ENCODE assay signal across 1 cellular context in genomic region chr20:62121776-62122658, GRCh38.
TF ChIP-seq lines count a peak whose summit lies in the region.

LSM14B (plus strand) TSS chr20:62122475; CDS start chr20:62122667, 192 bp downstream.

TF ChIP-seq in HepG2, 621 proteins besides CTCF, POLR2A, EP300 and RAD21 (continued from another document and continues in another):
- TF ChIP-seq HOXA9 (CRISPR knock-in tag; IDR thresholded peaks at IDR 0.05; ENCODE audit: borderline replicate concordance): peak; percentile 93; the same call in 1 of the 2 replicates
- TF ChIP-seq KDM5B (CRISPR knock-in tag; IDR thresholded peaks at IDR 0.05; ENCODE audit: borderline replicate concordance): peak; percentile 32; the same call in 1 of the 2 replicates
- no peak; the same call in 1 of the 2 replicates for TF ChIP-seq IRF1 (CRISPR knock-in tag; IDR thresholded peaks at IDR 0.05; ENCODE audit: low read depth)
- TF ChIP-seq E2F1 (CRISPR knock-in tag; IDR thresholded peaks at IDR 0.05): peak; percentile 26; the same call in 1 of the 2 replicates
- 0 out of 2 replicates have a peak, but pooled peaks have one; percentile 25 for TF ChIP-seq ZNF230 (CRISPR knock-in tag; IDR thresholded peaks at IDR 0.05)
- peak; percentile 90 for TF ChIP-seq E2F5 (CRISPR knock-in tag; conservative IDR thresholded peaks at IDR 0.05)
- TF ChIP-seq ZBTB46 (CRISPR knock-in tag; IDR thresholded peaks at IDR 0.05; ENCODE audit: borderline replicate concordance): peak; percentile 73; the same call in 1 of the 2 replicates
- peak; percentile 22; the same call in 1 of the 2 replicates for TF ChIP-seq IKZF5 (CRISPR knock-in tag; IDR thresholded peaks at IDR 0.05)
- TF ChIP-seq CREB1 (IDR thresholded peaks at IDR 0.05): peak; percentile 65; the same call in 1 of the 2 replicates
- no peak for TF ChIP-seq CREB1 (CRISPR knock-in tag; IDR thresholded peaks at IDR 0.05)
- TF ChIP-seq TOPORS (CRISPR knock-in tag; IDR thresholded peaks at IDR 0.05): peak; percentile 65
- peak; percentile 97; the same call in 1 of the 2 replicates for TF ChIP-seq CCDC6 (CRISPR knock-in tag; IDR thresholded peaks at IDR 0.05)
- TF ChIP-seq ZXDC (CRISPR knock-in tag; IDR thresholded peaks at IDR 0.05): 0 out of 2 replicates have a peak, but pooled peaks have one; percentile 35
- no peak for TF ChIP-seq RARG (CRISPR knock-in tag; IDR thresholded peaks at IDR 0.05; ENCODE audit: low read depth)
- TF ChIP-seq MEIS2 (CRISPR knock-in tag; IDR thresholded peaks at IDR 0.05): peak; percentile 65; the same call in 1 of the 2 replicates
- TF ChIP-seq ZBTB26 (CRISPR knock-in tag; IDR thresholded peaks at IDR 0.05; ENCODE audit: borderline replicate concordance): no peak
- TF ChIP-seq SETDB1 (CRISPR knock-in tag; IDR thresholded peaks at IDR 0.05; ENCODE audit: borderline replicate concordance): no peak
- TF ChIP-seq IRF9 (CRISPR knock-in tag; IDR thresholded peaks at IDR 0.05; ENCODE audit: borderline replicate concordance): 0 out of 2 replicates have a peak, but pooled peaks have one; percentile 17
- TF ChIP-seq THYN1 (CRISPR knock-in tag; IDR thresholded peaks at IDR 0.05; ENCODE audit: borderline replicate concordance, low read depth): no peak
- no peak for TF ChIP-seq ZNF274 (CRISPR knock-in tag; IDR thresholded peaks at IDR 0.05)
- TF ChIP-seq SKI (IDR thresholded peaks at IDR 0.05; ENCODE audit: partially characterized antibody): peak; percentile 77
- TF ChIP-seq ZNF7 (CRISPR knock-in tag; IDR thresholded peaks at IDR 0.05): no peak
- 0 out of 2 replicates have a peak, but pooled peaks have one; percentile 68 for TF ChIP-seq ZNF383 (CRISPR knock-in tag; IDR thresholded peaks at IDR 0.05; ENCODE audit: borderline replicate concordance)
- no peak for TF ChIP-seq ATF3 (CRISPR knock-in tag; IDR thresholded peaks at IDR 0.05)
- no peak for TF ChIP-seq HIVEP1 (CRISPR knock-in tag; IDR thresholded peaks at IDR 0.05)
- TF ChIP-seq TBX2 (CRISPR knock-in tag; IDR thresholded peaks at IDR 0.05; ENCODE audit: borderline replicate concordance): no peak
- TF ChIP-seq TARDBP (CRISPR knock-in tag; IDR thresholded peaks at IDR 0.05): peak; percentile 56; the same call in 1 of the 2 replicates
- TF ChIP-seq SKIL (CRISPR knock-in tag; IDR thresholded peaks at IDR 0.05; ENCODE audit: borderline replicate concordance): peak; percentile 25; the same call in 1 of the 2 replicates
- TF ChIP-seq ISL2 (CRISPR knock-in tag; IDR thresholded peaks at IDR 0.05): peak; percentile 14; the same call in 1 of the 2 replicates
- TF ChIP-seq SMAD3 (CRISPR knock-in tag; IDR thresholded peaks at IDR 0.05): 0 out of 2 replicates have a peak, but pooled peaks have one; percentile 49
- no peak for TF ChIP-seq FOXM1 (CRISPR knock-in tag; IDR thresholded peaks at IDR 0.05)
- TF ChIP-seq KAT8 (CRISPR knock-in tag; IDR thresholded peaks at IDR 0.05): 0 out of 2 replicates have a peak, but pooled peaks have one; percentile 13
- TF ChIP-seq ATF7-NPFF (CRISPR knock-in tag; IDR thresholded peaks at IDR 0.05; ENCODE audit: low read depth): peak; percentile 93
- peak; percentile 61; the same call in 1 of the 2 replicates for TF ChIP-seq ETV5 (CRISPR knock-in tag; IDR thresholded peaks at IDR 0.05; ENCODE audit: borderline replicate concordance)
- no peak for TF ChIP-seq LCORL (IDR thresholded peaks at IDR 0.05)
- TF ChIP-seq LCORL (CRISPR knock-in tag; IDR thresholded peaks at IDR 0.05): peak; percentile 9; the same call in 1 of the 2 replicates
- peak; percentile 6 for TF ChIP-seq TEAD3 (CRISPR knock-in tag; optimal IDR thresholded peaks at IDR 0.05; ENCODE audit: borderline replicate concordance)
- peak; percentile 90; the same call in 1 of the 2 replicates for TF ChIP-seq SRF (IDR thresholded peaks at IDR 0.05; ENCODE audit: low read depth, low read length)
- TF ChIP-seq ASH2L (IDR thresholded peaks at IDR 0.05; ENCODE audit: insufficient read length, low read depth, low read length): peak; percentile 86
- no peak; the same call in 1 of the 2 replicates for TF ChIP-seq ZNF558 (CRISPR knock-in tag; IDR thresholded peaks at IDR 0.05; ENCODE audit: borderline replicate concordance)
- TF ChIP-seq GMEB1 (CRISPR knock-in tag; IDR thresholded peaks at IDR 0.05; ENCODE audit: borderline replicate concordance): peak; percentile 77; the same call in 1 of the 2 replicates
- peak; percentile 79; the same call in 1 of the 2 replicates for TF ChIP-seq BRCA1 (CRISPR knock-in tag; IDR thresholded peaks at IDR 0.05)
- TF ChIP-seq THAP11 (CRISPR knock-in tag; IDR thresholded peaks at IDR 0.05): peak; percentile 75
- TF ChIP-seq MLX (CRISPR knock-in tag; IDR thresholded peaks at IDR 0.05): no peak
- TF ChIP-seq TAF15 (IDR thresholded peaks at IDR 0.05; ENCODE audit: low read depth, low read length, poor library complexity, severe bottlenecking): peak; percentile 69
